11 cellular contexts compared by ENCODE assay signal in genomic region chr3:135229018-135229495, GRCh38.
DNase-seq lines count a peak whose midpoint lies in the region; ATAC-seq, FAIRE-seq and TF ChIP-seq lines count a peak whose summit lies in the region.
"Had no signal": no experiment of that assay in that cellular context is flagged by ENCODE, and none has a peak within 500 bp of the region (broad histone marks: within the 10 kb centered on the region; RNA-seq: fewer than 3 reads in every experiment).

No MANE protein-coding gene starts in this region.

- no peak for TF ChIP-seq POLR2A in GM12891 (IDR thresholded peaks at IDR 0.05; ENCODE audit: low read depth, low read length)

- H3K4me3 ChIP-seq in H7 (ENCODE audit: insufficient read depth, low read depth, low read length), result no peak overlapping the region
- no peak overlapping the region for H3K4me3 ChIP-seq in kidney (ENCODE audit: low read length in 2 of 2)
- H3K4me3 ChIP-seq: sigmoid colon had no signal

- H3K9ac ChIP-seq in kidney (ENCODE audit: low read length in 2 of 2), result no peak overlapping the region

- H3K36me3 ChIP-seq in H7 (replicated peaks; ENCODE audit: control insufficient read depth, insufficient read depth, low read length) (no peaks in the 10 kb centered on the region; the same call in 1 of the 2 replicates), kidney (ENCODE audit: control insufficient read depth in 1 of 2, insufficient read depth in 2 of 2, low read length in 2 of 2) (no peaks in the 10 kb centered on the region)
- H3K36me3 ChIP-seq: sigmoid colon had no signal

- ATAC-seq in HG03139 (IDR thresholded peaks at IDR 0.05; ENCODE audit: unreplicated experiment), result no peak

- peak overlapping the region; percentile 22; the same call in 1 of the 2 replicates for H3K27ac ChIP-seq in VCaP
- no peak overlapping the region for H3K27ac ChIP-seq in kidney (ENCODE audit: low read depth in 2 of 2, low read length in 2 of 2)
- H3K27ac ChIP-seq: sigmoid colon had no signal

- peaks cover 0 to 3% of the 10 kb centered on the region in 2 donors for H3K4me1 ChIP-seq in kidney (ENCODE audit: control insufficient read depth in 1 of 2, insufficient read depth in 1 of 2, low read depth in 1 of 2, low read length in 2 of 2)
- H3K4me1 ChIP-seq: sigmoid colon had no signal

- no peaks in the 10 kb centered on the region for H3K9me3 ChIP-seq in kidney (ENCODE audit: control insufficient read depth in 1 of 2, low read length in 2 of 2)
- H3K9me3 ChIP-seq: sigmoid colon had no signal

- no peaks in the 10 kb centered on the region for H3K27me3 ChIP-seq in H7 (ENCODE audit: control insufficient read depth, insufficient read depth, low read length)
- H3K27me3 ChIP-seq: sigmoid colon had no signal

- peak; percentile 33 for DNase-seq in H7
- peak; percentile 98 for DNase-seq in NCI-H2107 treated with DMSO at 0.1 percent for 48 hours (lab: John Stamatoyannopoulos, UW; ENCODE audit: unreplicated experiment)
- peak; percentile 42 for DNase-seq in pons (ENCODE audit: low spot score)
- no peak for DNase-seq in GM12891 (ENCODE audit: insufficient read length, low spot score)
- DNase-seq in retina, result no peak
- no peak for DNase-seq in kidney
- DNase-seq: islet precursor cell, NCI-H226, sigmoid colon had no signal

- TF ChIP-seq CTCF in VCaP (conservative IDR thresholded peaks at IDR 0.05) (peak; percentile 68), kidney (IDR thresholded peaks at IDR 0.05; ENCODE audit: borderline replicate concordance, extremely low read depth, insufficient read depth) (no peak)

- FAIRE-seq in GM12891 (lab: Jason Lieb, UNC), result no peak
- FAIRE-seq in kidney (lab: Jason Lieb, UNC), result no peak

- intact Hi-C loops in kidney (cut with DNase I), result no loop called here

TF ChIP-seq in GM12891, 5 proteins besides CTCF, POLR2A, EP300 and RAD21:
- TF ChIP-seq POU2F2 (IDR thresholded peaks at IDR 0.05; ENCODE audit: low read depth, low read length) (no peak), PAX5 (IDR thresholded peaks at IDR 0.05; ENCODE audit: insufficient read depth, low read length, severe bottlenecking) (no peak), POLR2AphosphoS5 (IDR thresholded peaks at IDR 0.05; ENCODE audit: low read depth, low read length) (no peak), SPI1 (IDR thresholded peaks at IDR 0.05; ENCODE audit: low read depth, low read length) (no peak), TAF1 (IDR thresholded peaks at IDR 0.05; ENCODE audit: low read depth, low read length) (no peak)

Comparison
In these comparisons a context has a peak if more than half of its experiments do, and no peak if none do; other contexts are left out.
1. DNase-seq: peak in H7 (single experiment), NCI-H2107 treated with DMSO at 0.1 percent for 48 hours (single experiment) and pons (single experiment); none in GM12891 (single experiment), retina (single experiment) and kidney (single experiment).